ENCODE assay signal across 18 cellular contexts in the genomic region with DNA sequence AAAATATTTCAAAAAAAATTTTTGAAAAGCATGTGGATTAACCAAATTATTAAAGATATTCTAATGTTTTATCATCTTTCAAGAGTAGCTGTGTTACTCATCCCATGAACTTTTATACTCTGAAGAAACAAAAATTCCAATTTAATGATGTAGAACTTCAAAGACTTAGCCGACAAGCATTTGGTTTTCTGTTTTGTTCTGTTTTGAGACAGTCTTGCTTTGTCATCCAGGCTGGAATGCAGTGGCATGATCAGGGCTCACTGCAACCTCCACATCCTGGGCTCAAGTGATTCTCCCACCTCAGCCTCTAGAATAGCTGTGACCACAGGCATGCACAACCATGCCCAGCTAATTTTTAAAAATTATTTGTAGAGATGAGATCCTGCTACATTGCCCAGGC. TPM values are rescaled to one million over a fixed set of nuclear protein-coding genes. Genes with fewer than 3 reads are reported as not detected.
A peak's percentile ranks its signal among the peaks of the same experiment; 100 is the strongest.
DNase-seq lines count a peak whose midpoint lies in the region; ATAC-seq and TF ChIP-seq lines count a peak whose summit lies in the region.
"Had no signal": no experiment of that assay in that cellular context is flagged by ENCODE, and none has a peak within 500 bp of the region (broad histone marks: within the 10 kb centered on the region; RNA-seq: fewer than 3 reads in every experiment).

No MANE protein-coding gene starts in this region.

- H3K36me3 ChIP-seq in kidney epithelial cell (ENCODE audit: control insufficient read depth, insufficient read depth, low read length), result no peaks in the 10 kb centered on the region
- no peaks in the 10 kb centered on the region for H3K36me3 ChIP-seq in HAP-1 (replicated peaks)

- no peak for TF ChIP-seq EP300 in Ishikawa (IDR thresholded peaks at IDR 0.05; ENCODE audit: borderline replicate concordance)

- DNase-seq in AG09309 (ENCODE audit: low read depth) (peak; percentile 67), astrocyte of the spinal cord (ENCODE audit: low read depth, low spot score) (peak; percentile 88), kidney epithelial cell (ENCODE audit: low read depth) (peak; percentile 79), T-helper 17 cell (no peak), GM20000 (ENCODE audit: low spot score) (no peak), HAP-1 (ENCODE audit: low spot score in 2 of 2) (no peak), nephron progenitor cell (no peak)
- DNase-seq: activated CD4-positive, alpha-beta memory T cell treated with anti-CD3 and anti-CD28 coated beads for 36 hours; activated gamma-delta T cell treated with Interleukin-2 at 50 U/mL for 16 hours; caudate nucleus; GDM1; H9; stimulated activated CD4-positive, alpha-beta T cell treated with anti-CD3 and anti-CD28 coated beads, Interleukin-2, amount 100 ng/mL, for 48 hours had no signal

- H3K9me3 ChIP-seq in T-helper 17 cell (ENCODE audit: control insufficient read depth, low read length, poor library complexity, severe bottlenecking) (no peaks in the 10 kb centered on the region), HAP-1 (no peaks in the 10 kb centered on the region)

- ATAC-seq in T-helper 17 cell, result no peak
- ATAC-seq: stimulated activated memory B cell treated with anti-CD40 and anti-IgM and Interleukin-4, amounts not matched to agents 10 μg/mL and 1 μg/mL and 100 μg/mL, for 72 hours had no signal

- no peaks in the 10 kb centered on the region for H3K36me3 Mint-ChIP-seq in T-helper 17 cell (ENCODE audit: low read depth)
- no peaks in the 10 kb centered on the region for H3K36me3 Mint-ChIP-seq in nephron progenitor cell (ENCODE audit: low read depth)
- H3K36me3 Mint-ChIP-seq: activated CD4-positive, alpha-beta memory T cell treated with anti-CD3 and anti-CD28 coated beads for 36 hours; mesothelial cell of epicardium; stimulated activated memory B cell treated with anti-CD40 and anti-IgM and Interleukin-4, amounts not matched to agents 10 μg/mL and 1 μg/mL and 100 μg/mL, for 72 hours had no signal

- TF ChIP-seq CTCF in AG09309 (IDR thresholded peaks at IDR 0.05; ENCODE audit: control insufficient read depth, insufficient read depth, low read depth, low read length, missing control alignments) (no peak), astrocyte of the spinal cord (IDR thresholded peaks at IDR 0.05; ENCODE audit: low read depth, low read length) (no peak), kidney epithelial cell (IDR thresholded peaks at IDR 0.05; ENCODE audit: insufficient read depth, low read length, poor library complexity, severe bottlenecking) (no peak), GM20000 (IDR thresholded peaks at IDR 0.05; ENCODE audit: extremely low read depth, missing control alignments) (no peak), nephron progenitor cell (IDR thresholded peaks at IDR 0.05) (no peak)

- H3K4me1 Mint-ChIP-seq in T-helper 17 cell (peaks cover 2% of the 10 kb centered on the region), nephron progenitor cell (no peaks in the 10 kb centered on the region)
- H3K4me1 Mint-ChIP-seq: H9; mesothelial cell of epicardium; stimulated activated memory B cell treated with anti-CD40 and anti-IgM and Interleukin-4, amounts not matched to agents 10 μg/mL and 1 μg/mL and 100 μg/mL, for 72 hours had no signal

- no peaks in the 10 kb centered on the region for H3K4me1 ChIP-seq in HAP-1
- H3K4me1 ChIP-seq: BLaER1 treated with 17β-estradiol and CSF1 and Interleukin-3, amounts not matched to agents 10 nM and 100 nM had no signal

- H3K27me3 ChIP-seq in kidney epithelial cell (ENCODE audit: control insufficient read depth, insufficient read depth, low read length) (no peaks in the 10 kb centered on the region), HAP-1 (ENCODE audit: low read depth) (peaks cover 10% of the 10 kb centered on the region)
- H3K27me3 ChIP-seq: BLaER1 treated with 17β-estradiol and CSF1 and Interleukin-3, amounts not matched to agents 10 nM and 100 nM had no signal

- no peak overlapping the region for H3K4me3 Mint-ChIP-seq in T-helper 17 cell
- no peak overlapping the region for H3K4me3 Mint-ChIP-seq in nephron progenitor cell
- H3K4me3 Mint-ChIP-seq: activated CD4-positive, alpha-beta memory T cell treated with anti-CD3 and anti-CD28 coated beads for 36 hours; H9; mesothelial cell of epicardium; stimulated activated memory B cell treated with anti-CD40 and anti-IgM and Interleukin-4, amounts not matched to agents 10 μg/mL and 1 μg/mL and 100 μg/mL, for 72 hours; T-helper 2 cell treated with Interferon-gamma antibody and Interleukin-4, amounts not matched to agents 5 μg/mL and 100 μg/mL, for 36 hours had no signal

- H3K4me3 ChIP-seq in AG09309 (ENCODE audit: control insufficient read depth, low read depth, low read length), result no peak overlapping the region
- no peak overlapping the region for H3K4me3 ChIP-seq in astrocyte of the spinal cord (ENCODE audit: low read depth, low read length)
- no peak overlapping the region for H3K4me3 ChIP-seq in kidney epithelial cell (ENCODE audit: low read depth, low read length)
- H3K4me3 ChIP-seq in HAP-1, result no peak overlapping the region
- H3K4me3 ChIP-seq: BLaER1 treated with 17β-estradiol and CSF1 and Interleukin-3, amounts not matched to agents 10 nM and 100 nM had no signal

- in situ Hi-C loops in astrocyte of the spinal cord (cut with HindIII; ENCODE audit: low sequenced_read_pairs) (no loop called here), HAP-1 (cut with MboI; ENCODE audit: low sequenced_read_pairs) (no loop called here)

- no peak for TF ChIP-seq RAD21 in Ishikawa (IDR thresholded peaks at IDR 0.05; ENCODE audit: low read depth)

- no peak overlapping the region for H3K27ac Mint-ChIP-seq in T-helper 17 cell
- H3K27ac Mint-ChIP-seq in nephron progenitor cell, result no peak overlapping the region
- H3K27ac Mint-ChIP-seq: activated CD4-positive, alpha-beta memory T cell treated with anti-CD3 and anti-CD28 coated beads for 36 hours; H9; mesothelial cell of epicardium; stimulated activated memory B cell treated with anti-CD40 and anti-IgM and Interleukin-4, amounts not matched to agents 10 μg/mL and 1 μg/mL and 100 μg/mL, for 72 hours; T-helper 2 cell treated with Interferon-gamma antibody and Interleukin-4, amounts not matched to agents 5 μg/mL and 100 μg/mL, for 36 hours had no signal

- peaks cover 24% of the 10 kb centered on the region for H3K27me3 Mint-ChIP-seq in T-helper 17 cell
- H3K27me3 Mint-ChIP-seq in nephron progenitor cell (ENCODE audit: low read depth, poor library complexity), result peaks cover 11% of the 10 kb centered on the region
- H3K27me3 Mint-ChIP-seq: stimulated activated memory B cell treated with anti-CD40 and anti-IgM and Interleukin-4, amounts not matched to agents 10 μg/mL and 1 μg/mL and 100 μg/mL, for 72 hours had no signal

- H3K9me3 Mint-ChIP-seq in nephron progenitor cell, result no peaks in the 10 kb centered on the region
- H3K9me3 Mint-ChIP-seq: activated CD4-positive, alpha-beta memory T cell treated with anti-CD3 and anti-CD28 coated beads for 36 hours; H9; stimulated activated memory B cell treated with anti-CD40 and anti-IgM and Interleukin-4, amounts not matched to agents 10 μg/mL and 1 μg/mL and 100 μg/mL, for 72 hours; T-helper 2 cell treated with Interferon-gamma antibody and Interleukin-4, amounts not matched to agents 5 μg/mL and 100 μg/mL, for 36 hours had no signal

TF ChIP-seq in Ishikawa, 13 proteins besides CTCF, POLR2A, EP300 and RAD21:
- peak; percentile 44; the same call in 1 of the 2 replicates for TF ChIP-seq TEAD4 (IDR thresholded peaks at IDR 0.05)
- no peak for TF ChIP-seq YY1 (IDR thresholded peaks at IDR 0.05; ENCODE audit: low read depth)
TF ChIP-seq in Ishikawa: peak in this region for 1.

RNA-seq across cellular contexts. Expression of gene LCOR, which starts 17.8 kb away (rescaled TPM):
- total RNA-seq in kidney epithelial cell, result 27.2 and 29.8 TPM in 2 replicates
- 10 to 100 TPM; 50.5 to 63.0 TPM for total RNA-seq in T-helper 17 cell

Comparison
In these comparisons a context has a peak if more than half of its experiments do, and no peak if none do; other contexts are left out.
1. DNase-seq: peak in AG09309 (single experiment), astrocyte of the spinal cord (single experiment) and kidney epithelial cell (single experiment); none in T-helper 17 cell (0 of 3), GM20000 (single experiment), HAP-1 (0 of 2) and nephron progenitor cell (single experiment).